22 cellular contexts compared by ENCODE assay signal in genomic region chr6:74853991-74854390, GRCh38.
A peak's percentile ranks its signal among the peaks of the same experiment; 100 is the strongest.
DNase-seq lines count a peak whose midpoint lies in the region; ATAC-seq, FAIRE-seq and TF ChIP-seq lines count a peak whose summit lies in the region.
"Had no signal": no experiment of that assay in that cellular context is flagged by ENCODE, and none has a peak within 500 bp of the region (broad histone marks: within the 10 kb centered on the region; RNA-seq: fewer than 3 reads in every experiment).

No MANE protein-coding gene starts in this region.

- in situ Hi-C loops in GM23248 (cut with MboI) = no loop called here
- in situ Hi-C loops in HepG2 (cut with HindIII; ENCODE audit: extremely low pct_ligation_motif_present, low pct_unique_long_range_greater_than_20kb) = no loop called here

- no peaks in the 10 kb centered on the region for H3K27me3 ChIP-seq in GM23248 (replicated peaks; ENCODE audit: insufficient read depth)
- no peaks in the 10 kb centered on the region for H3K27me3 ChIP-seq in HepG2 (ENCODE audit: control insufficient read depth in 1 of 2, insufficient read depth in 2 of 2, low read length in 2 of 2)
- H3K27me3 ChIP-seq: BE2C; BLaER1 treated with 17β-estradiol and CSF1 and Interleukin-3, amounts not matched to agents 10 nM and 100 nM had no signal

- intact Hi-C loops in HepG2 (cut with micrococcal nuclease; ENCODE audit: unreplicated experiment) = no loop called here

- H2AFZ ChIP-seq in GM23248 (peak overlapping the region; percentile 11; the same call in 1 of the 2 replicates), HepG2 (ENCODE audit: low read length) (no peak overlapping the region)

- H3K36me3 ChIP-seq in GM23248 (ENCODE audit: low read depth) = no peaks in the 10 kb centered on the region
- no peaks in the 10 kb centered on the region for H3K36me3 ChIP-seq in HepG2 (replicated peaks in 1 of 2; ENCODE audit: control insufficient read depth in 1 of 2, insufficient read depth in 2 of 2, low read length in 2 of 2)
- H3K36me3 ChIP-seq: BE2C; BLaER1 treated with 17β-estradiol and CSF1 and Interleukin-3, amounts not matched to agents 10 nM and 100 nM had no signal

- BruUV-seq in HepG2 (replicated peaks; lab: Mats Ljungman, UMichigan) = no TSS peak

- no peaks in the 10 kb centered on the region for H3K4me1 Mint-ChIP-seq in activated T-helper 17 cell treated with anti-CD3 and anti-CD28 coated beads, Interleukin-2, amount 50 U/mL, for 72 hours
- H3K4me1 Mint-ChIP-seq: CD14-positive monocyte; CD8-positive, alpha-beta memory T cell had no signal

- no peak overlapping the region for H3K27ac Mint-ChIP-seq in activated T-helper 17 cell treated with anti-CD3 and anti-CD28 coated beads, Interleukin-2, amount 50 U/mL, for 72 hours
- H3K27ac Mint-ChIP-seq in activated naive CD4-positive, alpha-beta T cell treated with anti-CD3 and anti-CD28 coated beads, Interleukin-2, amount 50 U/mL, for 72 hours = no peak overlapping the region
- H3K27ac Mint-ChIP-seq: CD14-positive monocyte; CD4-positive, alpha-beta T cell; CD8-positive, alpha-beta memory T cell had no signal

- H3K79me2 ChIP-seq in GM23248 (ENCODE audit: insufficient read depth) (no peaks in the 10 kb centered on the region), HepG2 (ENCODE audit: insufficient read depth, low read length) (no peaks in the 10 kb centered on the region)

- no peaks in the 10 kb centered on the region for H3F3A ChIP-seq in GM23248 (ENCODE audit: insufficient read depth)

- no peak overlapping the region for H3K4me3 ChIP-seq in GM23248
- H3K4me3 ChIP-seq in HepG2 (replicated peaks in 1 of 3; ENCODE audit: insufficient read depth in 1 of 3, low read depth in 2 of 3, low read length in 3 of 3) = no peak overlapping the region
- H3K4me3 ChIP-seq: BLaER1 treated with 17β-estradiol and CSF1 and Interleukin-3, amounts not matched to agents 10 nM and 100 nM had no signal

- no peak for TF ChIP-seq CTCF in HepG2 (CRISPR knock-in tag; IDR thresholded peaks at IDR 0.05)

- H3K4me1 ChIP-seq in GM23248 (ENCODE audit: insufficient read depth) = peaks cover 22% of the 10 kb centered on the region
- H3K4me1 ChIP-seq in HepG2 (ENCODE audit: insufficient read depth, low read length) = no peaks in the 10 kb centered on the region
- H3K4me1 ChIP-seq: BE2C; BLaER1 treated with 17β-estradiol and CSF1 and Interleukin-3, amounts not matched to agents 10 nM and 100 nM had no signal

- FAIRE-seq in endometrium (lab: Jason Lieb, UNC) (peak; percentile 99), HepG2 (lab: Jason Lieb, UNC) (no peak)
- FAIRE-seq: D721Med, G401.6, GM12892, H1 had no signal

- no peak for TF ChIP-seq RAD21 in HepG2 (CRISPR knock-in tag; IDR thresholded peaks at IDR 0.05)

- no peak for TF ChIP-seq EP300 in HepG2 (IDR thresholded peaks at IDR 0.05; ENCODE audit: low read depth in 2 of 2, low read length in 2 of 2)
- no peak for TF ChIP-seq EP300 in HepG2 (CRISPR knock-in tag; IDR thresholded peaks at IDR 0.05; ENCODE audit: borderline replicate concordance)

- H3K4me2 ChIP-seq in GM23248 (ENCODE audit: unreplicated experiment) (no peak overlapping the region), HepG2 (ENCODE audit: low read depth, low read length) (no peak overlapping the region)
- H3K4me2 ChIP-seq: BLaER1 treated with 17β-estradiol and CSF1 and Interleukin-3, amounts not matched to agents 10 nM and 100 nM had no signal

- ATAC-seq in activated T-helper 17 cell treated with anti-CD3 and anti-CD28 coated beads, Interleukin-2, amount 50 U/mL, for 72 hours (replicated peaks) = no peak
- ATAC-seq in activated naive CD4-positive, alpha-beta T cell treated with anti-CD3 and anti-CD28 coated beads, Interleukin-2, amount 50 U/mL, for 72 hours = no peak
- no peak for ATAC-seq in HepG2

- no peaks in the 10 kb centered on the region for H4K20me1 ChIP-seq in GM23248 (ENCODE audit: insufficient read depth)
- H4K20me1 ChIP-seq in HepG2 (ENCODE audit: insufficient read depth, low read length) = no peaks in the 10 kb centered on the region
- H4K20me1 ChIP-seq: BLaER1 treated with 17β-estradiol and CSF1 and Interleukin-3, amounts not matched to agents 10 nM and 100 nM had no signal

- no peak for TF ChIP-seq POLR2A in HepG2 (IDR thresholded peaks at IDR 0.05; ENCODE audit: insufficient read depth in 1 of 2, low read depth in 2 of 2, low read length in 2 of 2)

- no peaks in the 10 kb centered on the region for H3K27me3 Mint-ChIP-seq in activated T-helper 17 cell treated with anti-CD3 and anti-CD28 coated beads, Interleukin-2, amount 50 U/mL, for 72 hours
- H3K27me3 Mint-ChIP-seq: CD4-positive, alpha-beta T cell; CD8-positive, alpha-beta memory T cell had no signal

- H3K9ac ChIP-seq in GM23248 = no peak overlapping the region
- H3K9ac ChIP-seq in HepG2 (ENCODE audit: insufficient read depth, low read depth, low read length) = no peak overlapping the region
- H3K9ac ChIP-seq: BLaER1 treated with 17β-estradiol and CSF1 and Interleukin-3, amounts not matched to agents 10 nM and 100 nM had no signal

- POLR2A ChIA-PET in HepG2 (lab: Yijun Ruan, JAX) = no interaction called here

- DNase-seq in GM23248 (no peak), fibroblast of peridontal ligament (ENCODE audit: extremely low read depth) (peak; percentile 41), HepG2 (ENCODE audit: low spot score) (no peak)
- no peak for DNase-seq in activated CD8-positive, alpha-beta memory T cell treated with anti-CD3 and anti-CD28 coated beads, Interleukin-2, amount 50 U/mL, for 4 hours
- no peak for DNase-seq in activated naive CD4-positive, alpha-beta T cell treated with anti-CD3 and anti-CD28 coated beads, Interleukin-2, amount 50 U/mL, for 72 hours (ENCODE audit: low spot score in 2 of 2)
- DNase-seq: AML-193; BE2C; CD4-positive, alpha-beta T cell; CD8-positive, alpha-beta memory T cell; DMS 273 treated with DMSO at 0.1 percent for 48 hours; DMS53; DND-41; H7; HCEC 1CT had no signal

- CTCF ChIA-PET in HepG2 (lab: Yijun Ruan, JAX; ENCODE audit: low intra/inter-chr PET ratio, low total read pairs) = no interaction called here

- H3K9me3 Mint-ChIP-seq in activated T-helper 17 cell treated with anti-CD3 and anti-CD28 coated beads, Interleukin-2, amount 50 U/mL, for 72 hours = peaks cover 4% of the 10 kb centered on the region
- no peaks in the 10 kb centered on the region for H3K9me3 Mint-ChIP-seq in activated naive CD4-positive, alpha-beta T cell treated with anti-CD3 and anti-CD28 coated beads, Interleukin-2, amount 50 U/mL, for 72 hours

- H3K27ac ChIP-seq in GM23248 (no peak overlapping the region), HepG2 (ENCODE audit: extremely low read length, insufficient read depth, low read length) (no peak overlapping the region)
- H3K27ac ChIP-seq: BLaER1 treated with 17β-estradiol and CSF1 and Interleukin-3, amounts not matched to agents 10 nM and 100 nM had no signal

- H3K36me3 Mint-ChIP-seq in activated T-helper 17 cell treated with anti-CD3 and anti-CD28 coated beads, Interleukin-2, amount 50 U/mL, for 72 hours (ENCODE audit: low read depth) = no peaks in the 10 kb centered on the region
- H3K36me3 Mint-ChIP-seq in activated naive CD4-positive, alpha-beta T cell treated with anti-CD3 and anti-CD28 coated beads, Interleukin-2, amount 50 U/mL, for 72 hours = no peaks in the 10 kb centered on the region
- H3K36me3 Mint-ChIP-seq: CD14-positive monocyte; CD8-positive, alpha-beta memory T cell had no signal

- H3K9me3 ChIP-seq in GM23248 (ENCODE audit: low read depth) (no peaks in the 10 kb centered on the region), HepG2 (ENCODE audit: low read length) (no peaks in the 10 kb centered on the region)
- H3K9me3 ChIP-seq: BE2C; BLaER1 treated with 17β-estradiol and CSF1 and Interleukin-3, amounts not matched to agents 10 nM and 100 nM had no signal

- H3K9me2 ChIP-seq in GM23248 (ENCODE audit: insufficient read depth) = no peaks in the 10 kb centered on the region

- no peak overlapping the region for H3K4me3 Mint-ChIP-seq in activated T-helper 17 cell treated with anti-CD3 and anti-CD28 coated beads, Interleukin-2, amount 50 U/mL, for 72 hours
- H3K4me3 Mint-ChIP-seq: CD14-positive monocyte; CD4-positive, alpha-beta T cell; CD8-positive, alpha-beta memory T cell had no signal

TF ChIP-seq in HepG2, 621 proteins besides CTCF, POLR2A, EP300 and RAD21:
- no peak for TF ChIP-seq ZNF207 (IDR thresholded peaks at IDR 0.05; ENCODE audit: borderline replicate concordance)
- TF ChIP-seq SMC3 (IDR thresholded peaks at IDR 0.05; ENCODE audit: low read length) = no peak
- no peak for TF ChIP-seq MBNL3 (CRISPR knock-in tag; conservative IDR thresholded peaks at IDR 0.05)
- no peak for TF ChIP-seq SMAD1 (CRISPR knock-in tag; IDR thresholded peaks at IDR 0.05; ENCODE audit: borderline replicate concordance, low read depth)
- TF ChIP-seq TRIM24 (CRISPR knock-in tag; IDR thresholded peaks at IDR 0.05) = no peak
